ENCODE assay signal across 20 cellular contexts in genomic region chr9:116979461-116979860, GRCh38.
A peak's percentile ranks its signal among the peaks of the same experiment; 100 is the strongest.
DNase-seq lines count a peak whose midpoint lies in the region; ATAC-seq and TF ChIP-seq lines count a peak whose summit lies in the region.
"Had no signal": no experiment of that assay in that cellular context is flagged by ENCODE, and none has a peak within 500 bp of the region (broad histone marks: within the 10 kb centered on the region; RNA-seq: fewer than 3 reads in every experiment).

No MANE protein-coding gene starts in this region.

- DNase-seq in Caki2 (ENCODE audit: low read depth) (peak; percentile 96), OCI-M1 (lab: John Stamatoyannopoulos, UW) (peak; percentile 7), epithelial cell of proximal tubule (ENCODE audit: low read depth) (peak; percentile 63), left kidney (ENCODE audit: low read depth, low spot score) (peak; percentile 49), GM19238 (ENCODE audit: insufficient read length, low spot score) (no peak), GM13977 (ENCODE audit: low spot score) (no peak), heart left ventricle (no peak)
- DNase-seq: activated CD4-positive, alpha-beta T cell treated with anti-CD3 and anti-CD28 coated beads, Interleukin-2, amount 10 ng/mL, durations not matched to agents 7 days and 5 days; dermis blood vessel endothelial cell; DMS53; immature natural killer cell; Karpas-422; naive thymus-derived CD8-positive, alpha-beta T cell; NCI-H1092 treated with DMSO at 0.1 percent for 48 hours; NCI-H2081; stimulated activated CD4-positive, alpha-beta T cell treated with anti-CD3 and anti-CD28 coated beads, Interleukin-4, amount 100 ng/mL, for 24 hours had no signal

- in situ Hi-C loops in Caki2 (cut with HindIII; ENCODE audit: low pct_unique_long_range_greater_than_20kb, low sequenced_read_pairs) (no loop called here), GM13977 (cut with MboI; ENCODE audit: low pct_unique_long_range_greater_than_20kb, low sequenced_read_pairs, unreplicated experiment) (no loop called here)

- H3K9me3 ChIP-seq in heart left ventricle: no peaks in the 10 kb centered on the region
- H3K9me3 ChIP-seq: gastroesophageal sphincter had no signal

- 59 to 74% (median 65%) methylated on average over 2 of the region's 2 CpGs for WGBS in heart left ventricle, 4 donors

- ATAC-seq in heart left ventricle (no peak), GM18520 (IDR thresholded peaks at IDR 0.05; ENCODE audit: unreplicated experiment) (no peak)
- ATAC-seq: gastroesophageal sphincter; naive thymus-derived CD8-positive, alpha-beta T cell had no signal

- H3K27ac ChIP-seq in heart left ventricle: no peak overlapping the region
- H3K27ac ChIP-seq: gastroesophageal sphincter, parathyroid adenoma, skin epidermis had no signal

- H3K27me3 ChIP-seq in heart left ventricle: peaks cover 0 to 10% (median 0%) of the 10 kb centered on the region in 9 donors

- H3K4me3 ChIP-seq in epithelial cell of proximal tubule (ENCODE audit: low read depth, low read length) (peak overlapping the region; percentile 43), heart left ventricle (no peak overlapping the region)
- H3K4me3 ChIP-seq: gastroesophageal sphincter, skin epidermis had no signal

- TF ChIP-seq POLR2A in heart left ventricle (IDR thresholded peaks at IDR 0.05): no peak

- no peaks in the 10 kb centered on the region for H3K36me3 ChIP-seq in heart left ventricle
- H3K36me3 ChIP-seq: gastroesophageal sphincter had no signal

- no peaks in the 10 kb centered on the region for H3K4me1 ChIP-seq in heart left ventricle
- H3K4me1 ChIP-seq: gastroesophageal sphincter, parathyroid adenoma had no signal

- TF ChIP-seq CTCF in epithelial cell of proximal tubule (conservative IDR thresholded peaks at IDR 0.05; ENCODE audit: low read depth, low read length) (no peak), GM13977 (IDR thresholded peaks at IDR 0.05; ENCODE audit: extremely low read depth, insufficient read depth, missing control alignments) (no peak), heart left ventricle (IDR thresholded peaks at IDR 0.05) (no peak)

- intact Hi-C loops in heart left ventricle (cut with DNase I): no loop called here

Comparison
In these comparisons a context has a peak if more than half of its experiments do, and no peak if none do; other contexts are left out.
1. DNase-seq: peak in Caki2 (single experiment), OCI-M1 (single experiment), epithelial cell of proximal tubule (single experiment) and left kidney (single experiment); none in GM19238 (single experiment), GM13977 (single experiment) and heart left ventricle (0 of 5).